In the genomic region with DNA sequence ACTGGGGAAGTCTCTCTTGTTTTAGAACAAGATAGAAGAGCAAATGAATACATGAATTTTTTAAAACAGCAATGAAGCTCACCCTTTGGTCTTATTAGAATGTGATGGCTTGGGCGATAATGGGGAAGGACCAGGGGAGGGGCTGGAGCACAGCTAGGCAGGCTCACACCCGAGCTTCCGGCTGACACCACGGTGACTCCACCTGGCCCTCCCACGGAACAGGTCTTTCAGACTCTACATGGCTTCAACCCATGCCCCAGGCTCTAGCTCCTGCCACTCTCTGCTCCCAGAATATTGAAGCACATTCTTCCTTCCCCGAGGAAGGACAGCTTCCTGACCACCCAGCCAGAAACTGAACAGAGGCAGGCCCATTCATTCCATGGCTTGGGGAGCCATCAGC, we compare ENCODE assay signal across 22 cellular contexts.
"Had no signal": no experiment of that assay in that cellular context is flagged by ENCODE, and none has a peak within 500 bp of the region (broad histone marks: within the 10 kb centered on the region; RNA-seq: fewer than 3 reads in every experiment).

No MANE protein-coding gene starts in this region.

- H3K4me3 Mint-ChIP-seq: dendritic cell treated with granulocyte-macrophage colony-stimulating factor and Interleukin-4, amounts not matched to agents 40 ng/mL and 50 ng/mL, for 4 days; endodermal cell; immature natural killer cell; natural killer cell had no signal

- H3K27me3 ChIP-seq: upper lobe of left lung had no signal

- H3K9ac ChIP-seq: parathyroid adenoma had no signal

- H3K27ac ChIP-seq: lower lobe of right lung, parathyroid adenoma, stomach, tibial artery, upper lobe of left lung had no signal

- H3K27me3 Mint-ChIP-seq: dendritic cell treated with granulocyte-macrophage colony-stimulating factor and Interleukin-4, amounts not matched to agents 40 ng/mL and 50 ng/mL, for 4 days had no signal

- H3K27ac Mint-ChIP-seq: dendritic cell treated with granulocyte-macrophage colony-stimulating factor and Interleukin-4, amounts not matched to agents 40 ng/mL and 50 ng/mL, for 4 days; endodermal cell; immature natural killer cell; natural killer cell; progenitor cell of endocrine pancreas had no signal

- ATAC-seq: left ventricle myocardium superior, lower lobe of right lung, natural killer cell, sciatic nerve had no signal

- DNase-seq: effector CD8-positive, alpha-beta T cell; endodermal cell; esophagus squamous epithelium; hypothalamus; immature natural killer cell; islet precursor cell; left ventricle myocardium superior; lower lobe of right lung; natural killer cell; stimulated activated CD4-positive, alpha-beta T cell treated with anti-CD3 and anti-CD28 coated beads, Interleukin-12 subunit alpha, Interleukin-12 subunit beta, amount 100 ng/mL, for 4 hours; stimulated activated CD4-positive, alpha-beta T cell treated with anti-CD3 and anti-CD28 coated beads, Interleukin-1b, Interleukin-23, amount 100 ng/mL, for 48 hours; stimulated activated CD4-positive, alpha-beta T cell treated with anti-CD3 and anti-CD28 coated beads, Interleukin-4, amount 100 ng/mL, for 1 hour; stimulated activated CD8-positive, alpha-beta memory T cell treated with anti-CD3 and anti-CD28 coated beads, Interleukin-4, amount 100 ng/mL, for 48 hours; stimulated activated naive CD4-positive, alpha-beta T cell treated with Interleukin-2 at 50 U/mL for 16 hours; stomach; tibial artery had no signal

- H3K79me2 ChIP-seq: parathyroid adenoma had no signal

- H3K36me3 Mint-ChIP-seq: immature natural killer cell, natural killer cell had no signal

- H3K4me1 ChIP-seq: lower lobe of right lung, parathyroid adenoma, stomach, tibial artery, upper lobe of left lung had no signal

- H3K9me3 ChIP-seq: esophagus squamous epithelium, lower lobe of right lung, stomach, tibial artery, upper lobe of left lung had no signal

- H2AFZ ChIP-seq: parathyroid adenoma had no signal

- H3K4me3 ChIP-seq: esophagus squamous epithelium, lower lobe of right lung, smooth muscle cell, stomach, tibial artery, upper lobe of left lung had no signal

- H3K4me2 ChIP-seq: smooth muscle cell had no signal

- H3K9me3 Mint-ChIP-seq: dendritic cell treated with granulocyte-macrophage colony-stimulating factor and Interleukin-4, amounts not matched to agents 40 ng/mL and 50 ng/mL, for 4 days; endodermal cell; immature natural killer cell; natural killer cell had no signal

- H3K4me1 Mint-ChIP-seq: endodermal cell, immature natural killer cell, natural killer cell had no signal

- H3K36me3 ChIP-seq: esophagus squamous epithelium, lower lobe of right lung, stomach, tibial artery, upper lobe of left lung had no signal
